8 cellular contexts compared by ENCODE assay signal in the genomic region with DNA sequence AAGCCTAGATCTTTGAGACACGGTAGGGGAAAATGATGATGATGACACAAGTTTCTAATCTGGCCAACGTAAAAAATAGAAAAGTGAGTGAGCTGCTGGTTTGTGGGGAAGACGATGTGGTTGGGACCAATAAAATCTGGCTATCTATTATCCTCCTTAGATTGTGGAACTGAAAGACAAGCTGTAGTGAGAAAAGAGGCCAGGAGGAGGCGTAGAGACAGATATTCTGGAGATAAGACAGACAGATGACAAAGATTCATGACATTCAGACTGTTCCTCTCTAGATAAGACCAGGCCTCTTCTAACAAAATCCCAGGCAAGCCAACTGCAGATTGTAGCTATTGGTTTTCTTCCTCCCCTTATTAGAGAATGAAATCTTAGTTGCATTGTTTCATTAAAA.
DNase-seq lines count a peak whose midpoint lies in the region; ATAC-seq and TF ChIP-seq lines count a peak whose summit lies in the region.

No MANE protein-coding gene starts in this region.

- BruUV-seq in IMR-90 (replicated peaks; lab: Mats Ljungman, UMichigan) = no TSS peak

- POLR2A ChIA-PET in IMR-90 (lab: Charles Lee; ENCODE audit: unreplicated experiment) = no interaction called here

- H3K4me1 ChIP-seq in IMR-90 (ENCODE audit: control insufficient read depth, insufficient read depth, low read length) = no peaks in the 10 kb centered on the region
- no peaks in the 10 kb centered on the region for H3K4me1 ChIP-seq in stomach

- 0 out of 2 replicates have a peak, but pooled peaks have one; percentile 23 for TF ChIP-seq RAD21 in IMR-90 (IDR thresholded peaks at IDR 0.05; ENCODE audit: low read length)

- H3K9me1 ChIP-seq in IMR-90 (ENCODE audit: insufficient read depth, low read length) = no peaks in the 10 kb centered on the region; the same call in 1 of the 2 replicates

- no peaks in the 10 kb centered on the region for H3K79me1 ChIP-seq in IMR-90 (ENCODE audit: low read depth in 1 of 2, low read length in 2 of 2)

- DNase-seq in activated CD4-positive, alpha-beta T cell treated with anti-CD3 and anti-CD28 coated beads for 48 hours = peak; percentile 7
- DNase-seq in activated CD4-positive, alpha-beta T cell treated with anti-CD3 and anti-CD28 coated beads, Interleukin-2, amount 10 ng/mL, durations not matched to agents 24 days and 14 days = no peak
- DNase-seq in IMR-90 (peak; percentile 15), astrocyte of the spinal cord (ENCODE audit: low read depth, low spot score) (no peak), retinal pigment epithelial cell (ENCODE audit: low read depth) (no peak), stomach (no peak), NK-92 (lab: John Stamatoyannopoulos, UW; ENCODE audit: unreplicated experiment) (no peak)
- no peak for DNase-seq in stimulated activated CD4-positive, alpha-beta T cell treated with anti-CD3 and anti-CD28 coated beads, Interleukin-2, amount 100 ng/mL, for 48 hours

- H4K8ac ChIP-seq in IMR-90 (ENCODE audit: low read depth in 2 of 2, low read length in 2 of 2) = no peak overlapping the region

- in situ Hi-C loops in IMR-90 (cut with MboI; ENCODE audit: low sequenced_read_pairs) = no loop called here
- in situ Hi-C loops in astrocyte of the spinal cord (cut with HindIII; ENCODE audit: low sequenced_read_pairs) = no loop called here

- TF ChIP-seq CTCF in IMR-90 (conservative IDR thresholded peaks at IDR 0.05; ENCODE audit: low read depth, low read length) (0 out of 2 replicates have a peak, but pooled peaks have one; percentile 25), astrocyte of the spinal cord (IDR thresholded peaks at IDR 0.05; ENCODE audit: low read depth, low read length) (peak; percentile 20), retinal pigment epithelial cell (conservative IDR thresholded peaks at IDR 0.05; ENCODE audit: low read depth, low read length) (peak; percentile 36), stomach (IDR thresholded peaks at IDR 0.05) (no peak)

- no peak overlapping the region for H3K4me2 ChIP-seq in IMR-90 (ENCODE audit: low read depth, low read length)

- CTCF ChIA-PET in IMR-90 (lab: Yijun Ruan, JAX) = interaction anchor here (0.5 kb wide), 1 partner anchor 1391 kb away, joined by 6 read pairs; no protein-coding TSS in a partner anchor

- H3K9me3 Mint-ChIP-seq in activated CD4-positive, alpha-beta T cell treated with anti-CD3 and anti-CD28 coated beads, Interleukin-2, amount 10 ng/mL, durations not matched to agents 24 days and 14 days = no peaks in the 10 kb centered on the region

- peak overlapping the region; percentile 23; the same call in 1 of the 2 replicates for H3K18ac ChIP-seq in IMR-90 (ENCODE audit: low read depth, low read length)

- no peaks in the 10 kb centered on the region for H4K20me1 ChIP-seq in IMR-90 (ENCODE audit: insufficient read depth, low read length)

- no peak overlapping the region for H2AFZ ChIP-seq in IMR-90 (replicated peaks; ENCODE audit: low read length, poor library complexity)

- no peak overlapping the region for H4K5ac ChIP-seq in IMR-90 (ENCODE audit: low read depth, low read length)

- H2AK5ac ChIP-seq in IMR-90 (ENCODE audit: low read depth, low read length) = no peak overlapping the region

- H3K27me3 Mint-ChIP-seq in activated CD4-positive, alpha-beta T cell treated with anti-CD3 and anti-CD28 coated beads, Interleukin-2, amount 10 ng/mL, durations not matched to agents 24 days and 14 days = no peaks in the 10 kb centered on the region

- H2BK120ac ChIP-seq in IMR-90 (ENCODE audit: low read depth, low read length) = peak overlapping the region; percentile 3; the same call in 1 of the 2 replicates

- no peak overlapping the region for H3K9ac ChIP-seq in IMR-90 (ENCODE audit: low read depth, low read length)

- H3K27ac Mint-ChIP-seq in activated CD4-positive, alpha-beta T cell treated with anti-CD3 and anti-CD28 coated beads, Interleukin-2, amount 10 ng/mL, durations not matched to agents 24 days and 14 days = no peak overlapping the region

- dilution Hi-C loops in IMR-90 (cut with HindIII; ENCODE audit: low sequenced_read_pairs, unreplicated experiment) = no loop called here

- H3K4me1 Mint-ChIP-seq in activated CD4-positive, alpha-beta T cell treated with anti-CD3 and anti-CD28 coated beads, Interleukin-2, amount 10 ng/mL, durations not matched to agents 24 days and 14 days = no peaks in the 10 kb centered on the region

- no peak for TF ChIP-seq POLR2A in IMR-90 (IDR thresholded peaks at IDR 0.05; ENCODE audit: low read depth, low read length)
- no peak for TF ChIP-seq POLR2A in stomach (IDR thresholded peaks at IDR 0.05)

- H3K4me3 Mint-ChIP-seq in activated CD4-positive, alpha-beta T cell treated with anti-CD3 and anti-CD28 coated beads, Interleukin-2, amount 10 ng/mL, durations not matched to agents 24 days and 14 days = no peak overlapping the region

- no peak overlapping the region for H2BK5ac ChIP-seq in IMR-90 (ENCODE audit: low read depth, low read length, poor library complexity, severe bottlenecking)

- no peak overlapping the region for H3K27ac ChIP-seq in IMR-90 (ENCODE audit: insufficient read depth, low read length)
- no peak overlapping the region for H3K27ac ChIP-seq in stomach

- no peak overlapping the region for H3K4me3 ChIP-seq in IMR-90 (ENCODE audit: insufficient read depth, low read depth, low read length)
- H3K4me3 ChIP-seq in astrocyte of the spinal cord (ENCODE audit: low read depth, low read length) = no peak overlapping the region
- H3K4me3 ChIP-seq in retinal pigment epithelial cell (ENCODE audit: low read length) = no peak overlapping the region
- no peak overlapping the region for H3K4me3 ChIP-seq in stomach

- no peak; the same call in 1 of the 2 replicates for ATAC-seq in IMR-90 (ENCODE audit: low read depth)

- no peaks in the 10 kb centered on the region for H3K36me3 ChIP-seq in IMR-90 (ENCODE audit: control insufficient read depth, insufficient read depth, low read length)
- no peaks in the 10 kb centered on the region for H3K36me3 ChIP-seq in stomach

- no peak overlapping the region for H3K56ac ChIP-seq in IMR-90 (ENCODE audit: extremely low read depth, insufficient read depth, low read length)

- intact Hi-C loops in activated CD4-positive, alpha-beta T cell treated with anti-CD3 and anti-CD28 coated beads, Interleukin-2, amount 10 ng/mL, durations not matched to agents 24 days and 14 days (cut with micrococcal nuclease) = loop anchor here (1.0 kb wide), 1 partner anchor 454 kb away; no protein-coding TSS in a partner anchor
- intact Hi-C loops in IMR-90 (cut with micrococcal nuclease) (no loop called here), stomach (cut with DNase I; ENCODE audit: low total_unique reads) (no loop called here)

- H3K23ac ChIP-seq in IMR-90 (ENCODE audit: low read depth, low read length) = no peak overlapping the region

- no peak overlapping the region for H2AK9ac ChIP-seq in IMR-90 (replicated peaks; ENCODE audit: low read depth, low read length, poor library complexity)

- no peak overlapping the region for H4K91ac ChIP-seq in IMR-90 (ENCODE audit: insufficient read depth, low read depth, low read length)

- no peak overlapping the region for H3K14ac ChIP-seq in IMR-90 (replicated peaks; ENCODE audit: low read depth, low read length)

- no peak overlapping the region for H2BK15ac ChIP-seq in IMR-90 (ENCODE audit: low read depth, low read length)

- no peak overlapping the region; the same call in 1 of the 2 replicates for H2BK20ac ChIP-seq in IMR-90 (ENCODE audit: low read depth, low read length)

- no peak for TF ChIP-seq EP300 in stomach (IDR thresholded peaks at IDR 0.05)

- no peak overlapping the region for H3K4ac ChIP-seq in IMR-90 (ENCODE audit: low read depth, low read length)

- H3K9me3 ChIP-seq in IMR-90 (ENCODE audit: control insufficient read depth, insufficient read depth, low read length) (no peaks in the 10 kb centered on the region), stomach (no peaks in the 10 kb centered on the region)

- no peaks in the 10 kb centered on the region for H3K36me3 Mint-ChIP-seq in activated CD4-positive, alpha-beta T cell treated with anti-CD3 and anti-CD28 coated beads, Interleukin-2, amount 10 ng/mL, durations not matched to agents 24 days and 14 days (ENCODE audit: low read depth)

- no peaks in the 10 kb centered on the region for H3K27me3 ChIP-seq in IMR-90 (ENCODE audit: control insufficient read depth, insufficient read depth, low read length)
- H3K27me3 ChIP-seq in stomach = no peaks in the 10 kb centered on the region

- 40% methylated on average over 1 of the region's 4 CpGs; no CpG with 5 or more reads in 1 of the 2 experiments for WGBS in IMR-90 (ENCODE audit: extremely low coverage in 2 of 2, insufficient read length in 1 of 2), 2 experiments
- WGBS in stomach, 5 donors = 47 to 62% (median 58%) methylated on average over 4 of the region's 4 CpGs

TF ChIP-seq in IMR-90, 13 proteins besides CTCF, POLR2A, EP300 and RAD21:
- TF ChIP-seq SMC3 (IDR thresholded peaks at IDR 0.05; ENCODE audit: low read depth, low read length) = peak; percentile 22; the same call in 1 of the 2 replicates
- TF ChIP-seq NFE2L2 (IDR thresholded peaks at IDR 0.05; ENCODE audit: low read depth, low read length) = no peak

Comparison
In these comparisons a context has a peak if more than half of its experiments do, and no peak if none do; other contexts are left out.
1. DNase-seq: peak in activated CD4-positive, alpha-beta T cell treated with anti-CD3 and anti-CD28 coated beads for 48 hours (single experiment) and IMR-90 (single experiment); none in activated CD4-positive, alpha-beta T cell treated with anti-CD3 and anti-CD28 coated beads, Interleukin-2, amount 10 ng/mL, durations not matched to agents 24 days and 14 days (single experiment), astrocyte of the spinal cord (single experiment), retinal pigment epithelial cell (single experiment), stomach (single experiment), NK-92 (single experiment) and stimulated activated CD4-positive, alpha-beta T cell treated with anti-CD3 and anti-CD28 coated beads, Interleukin-2, amount 100 ng/mL, for 48 hours (0 of 2).
2. CTCF ChIP-seq: peak in IMR-90 (single experiment), astrocyte of the spinal cord (single experiment) and retinal pigment epithelial cell (single experiment); none in stomach (0 of 7).